1 cellular context compared by ENCODE assay signal in genomic region chr11:2110521-2110920, GRCh38.
TF ChIP-seq lines count a peak whose summit lies in the region.

No MANE protein-coding gene starts in this region.

TF ChIP-seq in H1, 55 proteins besides CTCF, POLR2A, EP300 and RAD21:
- TF ChIP-seq SP2 (IDR thresholded peaks at IDR 0.05; ENCODE audit: low read length) = no peak
- TF ChIP-seq NANOG (IDR thresholded peaks at IDR 0.05; ENCODE audit: insufficient read depth, low read depth, low read length, poor library complexity, severe bottlenecking) = no peak
- no peak for TF ChIP-seq HDAC2 (IDR thresholded peaks at IDR 0.05; ENCODE audit: borderline replicate concordance in 1 of 2, low read depth in 2 of 2, low read length in 2 of 2)
- no peak for TF ChIP-seq CHD2 (IDR thresholded peaks at IDR 0.05; ENCODE audit: low read length)
- no peak for TF ChIP-seq EGR1 (IDR thresholded peaks at IDR 0.05; ENCODE audit: borderline replicate concordance, low read depth, low read length)
- no peak for TF ChIP-seq SUZ12 (IDR thresholded peaks at IDR 0.05; ENCODE audit: low read length)
- TF ChIP-seq PHF8 (conservative IDR thresholded peaks at IDR 0.05; ENCODE audit: low read depth, low read length) = no peak
- no peak for TF ChIP-seq CREB1 (IDR thresholded peaks at IDR 0.05)
- no peak for TF ChIP-seq BCL11A (IDR thresholded peaks at IDR 0.05; ENCODE audit: low read depth in 2 of 2, low read length in 2 of 2)
- TF ChIP-seq, protein P1, sequence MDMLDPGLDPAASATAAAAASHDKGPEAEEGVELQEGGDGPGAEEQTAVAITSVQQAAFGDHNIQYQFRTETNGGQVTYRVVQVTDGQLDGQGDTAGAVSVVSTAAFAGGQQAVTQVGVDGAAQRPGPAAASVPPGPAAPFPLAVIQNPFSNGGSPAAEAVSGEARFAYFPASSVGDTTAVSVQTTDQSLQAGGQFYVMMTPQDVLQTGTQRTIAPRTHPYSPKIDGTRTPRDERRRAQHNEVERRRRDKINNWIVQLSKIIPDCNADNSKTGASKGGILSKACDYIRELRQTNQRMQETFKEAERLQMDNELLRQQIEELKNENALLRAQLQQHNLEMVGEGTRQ (IDR thresholded peaks at IDR 0.05; ENCODE audit: low read length) = no peak
- TF ChIP-seq CTBP2 (IDR thresholded peaks at IDR 0.05; ENCODE audit: borderline replicate concordance, insufficient read depth, insufficient read length, low read length) = no peak
- TF ChIP-seq SIRT6 (IDR thresholded peaks at IDR 0.05; ENCODE audit: low read length) = no peak
- TF ChIP-seq, protein P2, sequence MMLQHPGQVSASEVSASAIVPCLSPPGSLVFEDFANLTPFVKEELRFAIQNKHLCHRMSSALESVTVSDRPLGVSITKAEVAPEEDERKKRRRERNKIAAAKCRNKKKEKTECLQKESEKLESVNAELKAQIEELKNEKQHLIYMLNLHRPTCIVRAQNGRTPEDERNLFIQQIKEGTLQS (IDR thresholded peaks at IDR 0.05; ENCODE audit: insufficient read depth, low read depth, low read length) = no peak
- no peak for TF ChIP-seq EZH2 (IDR thresholded peaks at IDR 0.05; ENCODE audit: low read depth, low read length, severe bottlenecking)
- no peak for TF ChIP-seq POLR2AphosphoS5 (IDR thresholded peaks at IDR 0.05; ENCODE audit: low read depth, low read length)
- TF ChIP-seq SP1 (IDR thresholded peaks at IDR 0.05; ENCODE audit: low read depth, low read length) = no peak
- no peak for TF ChIP-seq SAP30 (IDR thresholded peaks at IDR 0.05; ENCODE audit: insufficient read depth, insufficient replicate concordance, low read length)
